In genomic region chr5:179658179-179658856, GRCh38 we compare ENCODE assay signal across 8 cellular contexts. TPM values are rescaled to one million over a fixed set of nuclear protein-coding genes. Genes with fewer than 3 reads are reported as not detected.
DNase-seq lines count a peak whose midpoint lies in the region; ATAC-seq and TF ChIP-seq lines count a peak whose summit lies in the region.
"Not testable (repeated sequence)": the region's sequence is repeated elsewhere in the genome, so short reads cannot be mapped to it uniquely, and the experiment has no call there.

No MANE protein-coding gene starts in this region.

- H3K79me2 ChIP-seq in DOHH2 (ENCODE audit: control insufficient read depth, low read length); PC-3 (ENCODE audit: low read length): not testable (repeated sequence)

- H3K4me2 ChIP-seq in DOHH2 (ENCODE audit: low read length) (peak overlapping the region; percentile 84), PC-3 (ENCODE audit: low read length) (peak overlapping the region; percentile 87)

- H3K36me3 ChIP-seq in DOHH2 (ENCODE audit: control insufficient read depth, low read length); PC-3 (ENCODE audit: low read depth, low read length); muscle layer of duodenum (ENCODE audit: control insufficient read depth in 1 of 2, insufficient read depth in 2 of 2, low read length in 2 of 2); thoracic aorta: not testable (repeated sequence)

- DNase-seq in PC-3, result peak; percentile 9
- DNase-seq in activated naive CD8-positive, alpha-beta T cell treated with anti-CD3 and anti-CD28 coated beads for 36 hours; thoracic aorta (ENCODE audit: low spot score): not testable (repeated sequence)
- DNase-seq in fibroblast of the aortic adventitia (ENCODE audit: low read depth), result peak; percentile 46

- not testable (repeated sequence) for H3K27ac ChIP-seq in DOHH2 (ENCODE audit: low read depth, low read length); PC-3 (ENCODE audit: low read length); muscle layer of duodenum (ENCODE audit: low read length)
- peak overlapping the region in 1 of 2 donors; percentile 53 for H3K27ac ChIP-seq in thoracic aorta

- H3K27me3 Mint-ChIP-seq in activated naive CD8-positive, alpha-beta T cell treated with anti-CD3 and anti-CD28 coated beads for 36 hours, result not testable (repeated sequence)

- H3K9ac ChIP-seq in PC-3 (ENCODE audit: low read length), result peak overlapping the region; percentile 45; the same call in 1 of the 2 replicates

- H4K20me1 ChIP-seq in DOHH2 (ENCODE audit: control insufficient read depth, insufficient read depth, low read depth, low read length); PC-3 (ENCODE audit: low read length): not testable (repeated sequence)

- H3K9me3 Mint-ChIP-seq in activated naive CD8-positive, alpha-beta T cell treated with anti-CD3 and anti-CD28 coated beads for 36 hours, result not testable (repeated sequence)

- H3K4me3 Mint-ChIP-seq in activated naive CD8-positive, alpha-beta T cell treated with anti-CD3 and anti-CD28 coated beads for 36 hours, result peak overlapping the region; percentile 77

- BruUV-seq in PC-3 (replicated peaks; lab: Mats Ljungman, UMichigan), result TSS peak; percentile 92

- H3F3A ChIP-seq in DOHH2 (ENCODE audit: control insufficient read depth, insufficient read depth); PC-3 (ENCODE audit: low read length, unreplicated experiment): not testable (repeated sequence)

- not testable (repeated sequence) for H3K27ac Mint-ChIP-seq in activated naive CD8-positive, alpha-beta T cell treated with anti-CD3 and anti-CD28 coated beads for 36 hours

- CTCF ChIA-PET in PC-3 (lab: Charles Lee), result not testable (repeated sequence)

- POLR2A ChIA-PET in PC-3 (lab: Charles Lee; ENCODE audit: unreplicated experiment), result not testable (repeated sequence)

- not testable (repeated sequence) for H3K4me1 ChIP-seq in DOHH2 (ENCODE audit: control insufficient read depth, low read length); PC-3 (ENCODE audit: insufficient read depth, low read length); muscle layer of duodenum (ENCODE audit: control insufficient read depth in 1 of 2, insufficient read depth in 2 of 2, low read length in 2 of 2); thoracic aorta (ENCODE audit: control insufficient read depth in 1 of 2, low read depth in 2 of 2)

- not testable (repeated sequence) for H3K9me3 ChIP-seq in DOHH2 (ENCODE audit: control insufficient read depth, insufficient read depth, low read length); PC-3 (ENCODE audit: low read length); muscle layer of duodenum (ENCODE audit: control insufficient read depth in 1 of 2, low read length in 2 of 2); thoracic aorta

- not testable (repeated sequence) for H3K9me2 ChIP-seq in DOHH2 (replicated peaks; ENCODE audit: control insufficient read depth, low read length); PC-3 (replicated peaks; ENCODE audit: low read length)

- intact Hi-C loops in PC-3 (cut with micrococcal nuclease), result not testable (repeated sequence)

- peak; percentile 76 for ATAC-seq in GM21528 (IDR thresholded peaks at IDR 0.05; ENCODE audit: low FRiP score, unreplicated experiment)
- ATAC-seq in HG03442 (IDR thresholded peaks at IDR 0.05; ENCODE audit: unreplicated experiment), result peak; percentile 62
- ATAC-seq in PC-3, result peak; percentile 58
- ATAC-seq in thoracic aorta (ENCODE audit: insufficient number of reproducible peaks, low FRiP score, low read depth), result not testable (repeated sequence)

- TF ChIP-seq CTCF in DOHH2 (IDR thresholded peaks at IDR 0.05; ENCODE audit: low read depth, low read length, poor library complexity, severe bottlenecking); PC-3 (conservative IDR thresholded peaks at IDR 0.05; ENCODE audit: low read depth, low read length); fibroblast of the aortic adventitia (IDR thresholded peaks at IDR 0.05; ENCODE audit: insufficient read depth, low read length); thoracic aorta (IDR thresholded peaks at IDR 0.05): not testable (repeated sequence)

- not testable (repeated sequence) for H3K36me3 Mint-ChIP-seq in activated naive CD8-positive, alpha-beta T cell treated with anti-CD3 and anti-CD28 coated beads for 36 hours

- H3K4me3 ChIP-seq in DOHH2 (ENCODE audit: low read length) (peak overlapping the region; percentile 76), PC-3 (ENCODE audit: low read length) (peak overlapping the region; percentile 72), fibroblast of the aortic adventitia (ENCODE audit: low read depth, low read length) (peak overlapping the region; percentile 76), muscle layer of duodenum (ENCODE audit: low read depth in 1 of 2, low read length in 2 of 2) (peak overlapping the region; percentile 72 to 81), thoracic aorta (peak overlapping the region; percentile 76)

- not testable (repeated sequence) for H3K27me3 ChIP-seq in DOHH2 (ENCODE audit: control insufficient read depth, low read length); PC-3 (ENCODE audit: low read length); muscle layer of duodenum (ENCODE audit: low read depth, low read length); thoracic aorta (replicated peaks; ENCODE audit: insufficient read depth)

- not testable (repeated sequence) for H3K4me1 Mint-ChIP-seq in activated naive CD8-positive, alpha-beta T cell treated with anti-CD3 and anti-CD28 coated beads for 36 hours

- H2AFZ ChIP-seq in PC-3 (ENCODE audit: low read length), result peak overlapping the region; percentile 85

RNA-seq across cellular contexts. Expression of gene CBY3, which starts 22.5 kb away (rescaled TPM):
- total RNA-seq in PC-3 (2014; rRNA removed) (1.4 TPM in 1 of 2 replicates, not detected in the other), fibroblast of the aortic adventitia (ENCODE audit: low replicate concordance) (not detected in 2 replicates), thoracic aorta (1 to 10 TPM in 1 of 2 donors, not detected in 1; 1.4 TPM)
- total RNA-seq in activated naive CD8-positive, alpha-beta T cell treated with anti-CD3 and anti-CD28 coated beads for 36 hours, result 1 to 10 TPM in 1 of 2 experiments, under 1 TPM in 1; 0.68 to 1.1 TPM

RNA-seq across cellular contexts. Expression of gene HNRNPH1, which starts 34.8 kb away (rescaled TPM):
- total RNA-seq in PC-3 (2014; rRNA removed), result 533 and 610 TPM in 2 replicates
- total RNA-seq in activated naive CD8-positive, alpha-beta T cell treated with anti-CD3 and anti-CD28 coated beads for 36 hours, result 100 to 1,000 TPM; 840 to 912 TPM
- total RNA-seq in fibroblast of the aortic adventitia (ENCODE audit: low replicate concordance), result 397 and 968 TPM in 2 replicates
- total RNA-seq in thoracic aorta, result 100 to 1,000 TPM; 442 to 785 TPM

RNA-seq across cellular contexts. Expression of gene CANX, which starts 40.4 kb away (rescaled TPM):
- 293 and 348 TPM in 2 replicates for total RNA-seq in PC-3 (2014; rRNA removed)
- 100 to 1,000 TPM; 535 to 571 TPM for total RNA-seq in activated naive CD8-positive, alpha-beta T cell treated with anti-CD3 and anti-CD28 coated beads for 36 hours
- 645 and 1,866 TPM in 2 replicates for total RNA-seq in fibroblast of the aortic adventitia (ENCODE audit: low replicate concordance)
- 100 to 1,000 TPM; 240 to 371 TPM for total RNA-seq in thoracic aorta
